Comparison of ENCODE assay signal across 10 cellular contexts in the genomic region with DNA sequence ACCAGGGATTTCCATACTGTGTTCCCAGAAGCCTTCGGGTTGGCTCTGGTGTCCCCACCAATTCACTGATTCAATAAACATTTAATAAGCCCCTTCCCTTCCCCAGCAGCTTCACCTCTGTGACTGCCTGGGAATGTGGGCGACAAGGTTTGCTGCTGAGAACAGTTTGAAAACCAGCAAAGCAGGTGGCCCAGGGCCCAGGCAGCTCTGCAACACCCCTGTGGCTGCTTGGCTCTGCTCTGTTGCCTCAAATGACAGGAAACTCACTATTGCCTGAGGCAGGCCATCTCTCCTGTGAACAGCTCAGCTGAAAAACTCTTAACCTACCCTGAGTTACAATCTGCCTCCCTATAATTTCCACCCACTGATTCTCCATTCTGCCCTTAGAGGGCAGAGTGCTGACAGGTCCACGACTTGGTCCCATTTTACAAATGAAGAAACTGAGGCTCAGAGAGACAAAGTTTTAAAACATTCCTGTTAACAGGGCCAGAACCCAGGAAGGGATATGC. TPM values are rescaled to one million over a fixed set of nuclear protein-coding genes. Genes with fewer than 3 reads are reported as not detected.
DNase-seq lines count a peak whose midpoint lies in the region; ATAC-seq and TF ChIP-seq lines count a peak whose summit lies in the region.
"Had no signal": no experiment of that assay in that cellular context is flagged by ENCODE, and none has a peak within 500 bp of the region (broad histone marks: within the 10 kb centered on the region; RNA-seq: fewer than 3 reads in every experiment).

No MANE protein-coding gene starts in this region.

- H3K4me3 Mint-ChIP-seq in HFFc6, result no peak overlapping the region
- H3K4me3 Mint-ChIP-seq in activated CD8-positive, alpha-beta T cell treated with anti-CD3 and anti-CD28 coated beads for 36 hours, result peak overlapping the region; percentile 26

- peak; percentile 8 for ATAC-seq in activated CD8-positive, alpha-beta T cell treated with anti-CD3 and anti-CD28 coated beads for 36 hours
- peak; percentile 11 for ATAC-seq in mucosa of descending colon
- ATAC-seq in HG03354 (IDR thresholded peaks at IDR 0.05; ENCODE audit: poor library complexity, severe bottlenecking, unreplicated experiment), result no peak
- no peak for ATAC-seq in HG03457 (IDR thresholded peaks at IDR 0.05; ENCODE audit: unreplicated experiment)

- H3K9me3 Mint-ChIP-seq in HFFc6, result no peaks in the 10 kb centered on the region
- H3K9me3 Mint-ChIP-seq in activated CD8-positive, alpha-beta T cell treated with anti-CD3 and anti-CD28 coated beads for 36 hours, result no peaks in the 10 kb centered on the region

- no peaks in the 10 kb centered on the region; the same call in 1 of the 2 replicates for H3K27me3 Mint-ChIP-seq in HFFc6 (ENCODE audit: insufficient read depth)
- H3K27me3 Mint-ChIP-seq in activated CD8-positive, alpha-beta T cell treated with anti-CD3 and anti-CD28 coated beads for 36 hours, result no peaks in the 10 kb centered on the region

- H3K4me3 ChIP-seq in GM06990 (replicated peaks; ENCODE audit: low read depth, low read length), result no peak overlapping the region
- no peak overlapping the region for H3K4me3 ChIP-seq in mucosa of descending colon

- H3K36me3 ChIP-seq in GM06990 (ENCODE audit: control insufficient read depth, insufficient read depth, low read length) (peaks cover 32% of the 10 kb centered on the region), mucosa of descending colon (ENCODE audit: low read depth) (no peaks in the 10 kb centered on the region)

- TF ChIP-seq CTCF in GM06990 (IDR thresholded peaks at IDR 0.05; ENCODE audit: insufficient read depth, low read length, poor library complexity, severe bottlenecking) (peak; percentile 49), HFFc6 (IDR thresholded peaks at IDR 0.05) (peak; percentile 70), mucosa of descending colon (IDR thresholded peaks at IDR 0.05) (no peak)
- no peak for TF ChIP-seq CTCF in activated CD8-positive, alpha-beta T cell treated with anti-CD3 and anti-CD28 coated beads for 36 hours (IDR thresholded peaks at IDR 0.05)

- H3K4me1 Mint-ChIP-seq in HFFc6 (ENCODE audit: low read depth), result peaks cover 68% of the 10 kb centered on the region
- peaks cover 91% of the 10 kb centered on the region for H3K4me1 Mint-ChIP-seq in activated CD8-positive, alpha-beta T cell treated with anti-CD3 and anti-CD28 coated beads for 36 hours (ENCODE audit: low read depth)

- H3K4me1 ChIP-seq in mucosa of descending colon (ENCODE audit: low read depth), result peaks cover 25% of the 10 kb centered on the region

- no peaks in the 10 kb centered on the region for H3K27me3 ChIP-seq in GM06990 (replicated peaks; ENCODE audit: control insufficient read depth, insufficient read depth, low read length)

- POLR2A ChIA-PET in activated CD8-positive, alpha-beta T cell treated with anti-CD3 and anti-CD28 coated beads for 36 hours (lab: Charles Lee), result interaction anchor here (0.6 to 2.9 kb wide), 3 partner anchors 10 to 16 kb away, joined by 3 to 8 read pairs (median 4); partner anchors contain the start of gene ADORA2A

- H3K9me3 ChIP-seq in mucosa of descending colon, result no peaks in the 10 kb centered on the region

- peak; percentile 58 for DNase-seq in GM06990 (ENCODE audit: extremely low read depth, insufficient read length)
- peak; percentile 72 for DNase-seq in HFFc6
- peak; percentile 53 for DNase-seq in activated CD8-positive, alpha-beta T cell treated with anti-CD3 and anti-CD28 coated beads for 36 hours
- DNase-seq in mucosa of descending colon, result no peak
- DNase-seq in superior temporal gyrus (ENCODE audit: extremely low spot score), result no peak
- DNase-seq in NCI-H446 (lab: John Stamatoyannopoulos, UW), result no peak
- DNase-seq: central memory CD4-positive, alpha-beta T cell had no signal

- H3K27ac Mint-ChIP-seq in HFFc6, result peak overlapping the region; percentile 46
- peak overlapping the region; percentile 98 for H3K27ac Mint-ChIP-seq in activated CD8-positive, alpha-beta T cell treated with anti-CD3 and anti-CD28 coated beads for 36 hours

- intact Hi-C loops in activated CD8-positive, alpha-beta T cell treated with anti-CD3 and anti-CD28 coated beads for 36 hours (cut with micrococcal nuclease), result no loop called here
- intact Hi-C loops in mucosa of descending colon (cut with DNase I, micrococcal nuclease), result no loop called here

- CTCF ChIA-PET in activated CD8-positive, alpha-beta T cell treated with anti-CD3 and anti-CD28 coated beads for 36 hours (lab: Charles Lee), result interaction anchor here (1.0 to 1.8 kb wide), 6 partner anchors 11 to 64 kb away, joined by 4 to 10 read pairs (median 6); partner anchors contain the start of gene ADORA2A

- no peaks in the 10 kb centered on the region for H3K36me3 Mint-ChIP-seq in HFFc6 (ENCODE audit: low read depth)
- H3K36me3 Mint-ChIP-seq in activated CD8-positive, alpha-beta T cell treated with anti-CD3 and anti-CD28 coated beads for 36 hours (ENCODE audit: low read depth), result peaks cover 69% of the 10 kb centered on the region

RNA-seq across cellular contexts. Expression of gene ADORA2A, which starts 10.5 kb away (rescaled TPM):
- 1 to 10 TPM; 1.1 to 2.9 (median 1.4) TPM for total RNA-seq in HFFc6 (2021; fragmentation: NEBNext Ultra II Directional; extraction: Animal tissue kit (Norgen Biotek cat#: 25700))
- total RNA-seq in activated CD8-positive, alpha-beta T cell treated with anti-CD3 and anti-CD28 coated beads for 36 hours, result 10 to 100 TPM; 41.4 to 42.9 TPM
- total RNA-seq in mucosa of descending colon, result 1 to 10 TPM; 2.1 to 4.0 (median 3.6) TPM

RNA-seq across cellular contexts. Expression of gene UPB1, which starts 57.3 kb away (rescaled TPM):
- under 1 TPM in 4 of 6 experiments, not detected in 2; 0.07 to 0.14 (median 0.12) TPM for total RNA-seq in HFFc6 (2021; fragmentation: NEBNext Ultra II Directional; extraction: Animal tissue kit (Norgen Biotek cat#: 25700))
- under 1 TPM; 0.16 to 0.49 TPM for total RNA-seq in activated CD8-positive, alpha-beta T cell treated with anti-CD3 and anti-CD28 coated beads for 36 hours
- under 1 TPM; 0.16 to 0.20 (median 0.19) TPM for total RNA-seq in mucosa of descending colon
- total RNA-seq: H4 had no signal

Comparison
In these comparisons a context has a peak if more than half of its experiments do, and no peak if none do; other contexts are left out.
1. DNase-seq: peak in GM06990 (single experiment), HFFc6 (single experiment) and activated CD8-positive, alpha-beta T cell treated with anti-CD3 and anti-CD28 coated beads for 36 hours (single experiment); none in mucosa of descending colon (0 of 3), superior temporal gyrus (single experiment) and NCI-H446 (0 of 2).
2. CTCF ChIP-seq: peak in GM06990 (single experiment) and HFFc6 (single experiment); none in activated CD8-positive, alpha-beta T cell treated with anti-CD3 and anti-CD28 coated beads for 36 hours (single experiment) and mucosa of descending colon (single experiment).
3. ATAC-seq: peak in activated CD8-positive, alpha-beta T cell treated with anti-CD3 and anti-CD28 coated beads for 36 hours (single experiment) and mucosa of descending colon (single experiment); none in HG03354 (single experiment) and HG03457 (single experiment).
4. RNA of gene ADORA2A, which starts 10.5 kb away (total RNA-seq): 41.4 to 42.9 TPM in activated CD8-positive, alpha-beta T cell treated with anti-CD3 and anti-CD28 coated beads for 36 hours; 2.1 to 4.0 TPM in mucosa of descending colon and 1.1 to 2.9 TPM in HFFc6; every median in the first group is over 4 times any median in the second.